In genomic region chr11:35943294-35943693, GRCh38 we compare ENCODE assay signal across 8 cellular contexts. TPM values are rescaled to one million over a fixed set of nuclear protein-coding genes. Genes with fewer than 3 reads are reported as not detected.
A peak's percentile ranks its signal among the peaks of the same experiment; 100 is the strongest.
DNase-seq lines count a peak whose midpoint lies in the region; ATAC-seq, FAIRE-seq and TF ChIP-seq lines count a peak whose summit lies in the region.

No MANE protein-coding gene starts in this region.

- peaks cover 5% of the 10 kb centered on the region for H3K27me3 Mint-ChIP-seq in Caco-2 (ENCODE audit: insufficient read depth, unreplicated experiment)

- intact Hi-C loops in Caco-2 (cut with micrococcal nuclease; ENCODE audit: unreplicated experiment) = loop anchor here (1.0 kb wide), 1 partner anchor 324 kb away; no protein-coding TSS in a partner anchor
- intact Hi-C loops in Panc1 (cut with micrococcal nuclease; ENCODE audit: unreplicated experiment) = loop anchor here (10.0 kb wide), 1 partner anchor 118 kb away; no protein-coding TSS in a partner anchor
- intact Hi-C loops in endothelial cell of umbilical vein (cut with micrococcal nuclease) = loop anchor here (2.0 kb wide), 1 partner anchor 20 kb away; no protein-coding TSS in a partner anchor

- no peak overlapping the region for H3K4ac ChIP-seq in trophoblast cell (ENCODE audit: low read depth, low read length)

- H3K4me1 ChIP-seq in Caco-2 (0 out of 2 replicates have a peak, but pooled peaks cover 7% of the 10 kb centered on the region), Panc1 (ENCODE audit: control insufficient read depth, insufficient read depth, low read length) (peaks cover 29% of the 10 kb centered on the region), endothelial cell of umbilical vein (ENCODE audit: control insufficient read depth, extremely low read depth, insufficient read depth, low read length) (peaks cover 18% of the 10 kb centered on the region), trophoblast cell (ENCODE audit: control insufficient read depth in 1 of 2, insufficient read depth in 2 of 2, low read length in 2 of 2) (peaks cover 7 to 10% of the 10 kb centered on the region in 2 experiments)

- ATAC-seq in Panc1 = no peak
- ATAC-seq in GM18505 (IDR thresholded peaks at IDR 0.05; ENCODE audit: unreplicated experiment) = no peak

- no peak overlapping the region for H2AK5ac ChIP-seq in trophoblast cell (ENCODE audit: low read length)

- in situ Hi-C loops in Panc1 (cut with HindIII; ENCODE audit: low pct_unique_long_range_greater_than_20kb, low sequenced_read_pairs) = no loop called here

- H3K4me2 ChIP-seq in endothelial cell of umbilical vein (ENCODE audit: insufficient read depth, low read length) (peak overlapping the region; percentile 88), trophoblast cell (ENCODE audit: low read length) (peak overlapping the region; percentile 73)

- no peaks in the 10 kb centered on the region for H3K9me3 ChIP-seq in Caco-2
- H3K9me3 ChIP-seq in Panc1 (ENCODE audit: control insufficient read depth, insufficient read depth, low read depth, low read length) = no peaks in the 10 kb centered on the region
- no peaks in the 10 kb centered on the region for H3K9me3 ChIP-seq in endothelial cell of umbilical vein (replicated peaks; ENCODE audit: control insufficient read depth, insufficient read depth, low read length)
- H3K9me3 ChIP-seq in trophoblast cell (ENCODE audit: insufficient read depth, low read depth, low read length) = no peaks in the 10 kb centered on the region

- whole genome bisulfite sequencing in trophoblast cell (ENCODE audit: extremely low coverage, insufficient coverage, insufficient read length) = no CpG with 5 or more reads among the region's 9 CpGs

- H3K4me3 ChIP-seq in Caco-2 (ENCODE audit: low read depth, low read length) (peak overlapping the region; percentile 60), Panc1 (ENCODE audit: low read depth in 2 of 2, low read length in 2 of 2) (peak overlapping the region; percentile 59 to 85), endothelial cell of umbilical vein (replicated peaks in 1 of 3; ENCODE audit: insufficient read depth in 1 of 3, low read depth in 1 of 3, low read length in 3 of 3) (peak overlapping the region; percentile 21 to 68 (median 62)), trophoblast cell (ENCODE audit: low read depth, low read length) (no peak overlapping the region)

- no peak overlapping the region for H3K18ac ChIP-seq in trophoblast cell (ENCODE audit: low read length)

- DNase-seq in Caco-2 (no peak), Panc1 (ENCODE audit: low read depth, low spot score) (no peak), endothelial cell of umbilical vein (ENCODE audit: low read depth, low spot score) (no peak), trophoblast cell (no peak), MV-4-11 (lab: John Stamatoyannopoulos, UW) (no peak), NCI-H128 (lab: John Stamatoyannopoulos, UW; ENCODE audit: unreplicated experiment) (no peak)
- no peak for DNase-seq in stimulated activated CD4-positive, alpha-beta T cell treated with anti-CD3 and anti-CD28 coated beads, Interleukin-4, amount 100 ng/mL, for 1 hour

- no peak overlapping the region for H2BK12ac ChIP-seq in trophoblast cell (ENCODE audit: low read length)

- H3K4me1 Mint-ChIP-seq in Caco-2 (ENCODE audit: low read depth, unreplicated experiment) = no peaks in the 10 kb centered on the region

- H3K9me1 ChIP-seq in endothelial cell of umbilical vein (replicated peaks; ENCODE audit: control insufficient read depth, extremely low read depth, insufficient read depth, low read length) = no peaks in the 10 kb centered on the region

- H3K14ac ChIP-seq in trophoblast cell (ENCODE audit: low read length) = no peak overlapping the region

- H2BK5ac ChIP-seq in trophoblast cell (ENCODE audit: low read depth, low read length, poor library complexity) = no peak overlapping the region

- H4K12ac ChIP-seq in trophoblast cell (ENCODE audit: low read depth, low read length) = no peak overlapping the region

- H4K91ac ChIP-seq in trophoblast cell (ENCODE audit: low read depth, low read length) = peak overlapping the region; percentile 88

- no peaks in the 10 kb centered on the region for H4K20me1 ChIP-seq in endothelial cell of umbilical vein (replicated peaks; ENCODE audit: control insufficient read depth, extremely low read depth, insufficient read depth, low read length)

- H3K27me3 ChIP-seq in Caco-2 (replicated peaks; ENCODE audit: control insufficient read depth, insufficient read depth, low read length) (no peaks in the 10 kb centered on the region), Panc1 (ENCODE audit: control insufficient read depth, insufficient read depth, low read length) (no peaks in the 10 kb centered on the region), endothelial cell of umbilical vein (ENCODE audit: control insufficient read depth in 2 of 2, insufficient read depth in 2 of 2, low read length in 2 of 2) (no peaks in the 10 kb centered on the region), trophoblast cell (ENCODE audit: insufficient read depth, low read length) (no peaks in the 10 kb centered on the region)

- no peaks in the 10 kb centered on the region for H3K36me3 Mint-ChIP-seq in Caco-2 (ENCODE audit: insufficient read depth, unreplicated experiment)

- H3K9ac ChIP-seq in endothelial cell of umbilical vein (replicated peaks; ENCODE audit: extremely low read depth, insufficient read depth, low read length) (peak overlapping the region; percentile 83), trophoblast cell (ENCODE audit: low read length) (no peak overlapping the region)

- no peaks in the 10 kb centered on the region for H3K9me3 Mint-ChIP-seq in Caco-2 (ENCODE audit: unreplicated experiment)

- peaks cover 33% of the 10 kb centered on the region for H3K79me2 ChIP-seq in endothelial cell of umbilical vein (ENCODE audit: control insufficient read depth, insufficient read depth, low read length)
- H3K79me2 ChIP-seq in trophoblast cell (ENCODE audit: control insufficient read depth, insufficient read depth, low read length, poor library complexity) = peaks cover 8% of the 10 kb centered on the region

- peak overlapping the region; percentile 78 for H3K27ac Mint-ChIP-seq in Caco-2 (ENCODE audit: unreplicated experiment)

- TF ChIP-seq POLR2A in endothelial cell of umbilical vein (IDR thresholded peaks at IDR 0.05; ENCODE audit: low read depth, low read length) = no peak
- TF ChIP-seq POLR2A in GM18505 (IDR thresholded peaks at IDR 0.05; ENCODE audit: borderline replicate concordance, extremely low read depth, insufficient read depth, insufficient read length) = no peak

- CTCF ChIA-PET in Caco-2 (lab: Charles Lee) (no interaction called here), Panc1 (lab: Charles Lee) (no interaction called here), endothelial cell of umbilical vein (lab: Charles Lee) (interaction anchor here (7.1 kb wide), 1 partner anchor 121 kb away, joined by 47 read pairs; no protein-coding TSS in a partner anchor)

- H4K8ac ChIP-seq in trophoblast cell (ENCODE audit: low read depth, low read length) = peak overlapping the region; percentile 93

- peaks cover 8% of the 10 kb centered on the region for H3K79me1 ChIP-seq in trophoblast cell (ENCODE audit: low read length)

- dilution Hi-C loops in endothelial cell of umbilical vein (cut with MboI; ENCODE audit: extremely low pct_ligation_motif_present, low sequenced_read_pairs) = no loop called here

- H2AFZ ChIP-seq in endothelial cell of umbilical vein (ENCODE audit: low read depth, low read length) (peak overlapping the region; percentile 92), trophoblast cell (ENCODE audit: insufficient read depth, low read length, poor library complexity) (peak overlapping the region; percentile 91)

- POLR2A ChIA-PET in Caco-2 (lab: Charles Lee) = no interaction called here
- POLR2A ChIA-PET in Panc1 (lab: Charles Lee) = no interaction called here
- POLR2A ChIA-PET in endothelial cell of umbilical vein (lab: Charles Lee) = no interaction called here

- TF ChIP-seq CTCF in Caco-2 (IDR thresholded peaks at IDR 0.05; ENCODE audit: insufficient read depth in 1 of 2, low read depth in 1 of 2, low read length in 1 of 2, severe bottlenecking in 1 of 2, unreplicated experiment in 1 of 2) (no peak), Panc1 (IDR thresholded peaks at IDR 0.05) (no peak), endothelial cell of umbilical vein (IDR thresholded peaks at IDR 0.05; ENCODE audit: extremely low read depth in 1 of 2, insufficient read depth in 1 of 2, low read depth in 1 of 2, low read length in 2 of 2) (no peak)

- H3K27ac ChIP-seq in Panc1 (ENCODE audit: low read length) = peak overlapping the region; percentile 93
- peak overlapping the region; percentile 45 for H3K27ac ChIP-seq in endothelial cell of umbilical vein (ENCODE audit: insufficient read depth, low read depth, low read length)
- H3K27ac ChIP-seq in trophoblast cell (ENCODE audit: low read depth, low read length) = peak overlapping the region; percentile 22

- H3K36me3 ChIP-seq in Caco-2 (ENCODE audit: control insufficient read depth, insufficient read depth, low read length) (no peaks in the 10 kb centered on the region), Panc1 (ENCODE audit: control insufficient read depth, insufficient read depth, low read length) (no peaks in the 10 kb centered on the region), endothelial cell of umbilical vein (ENCODE audit: control insufficient read depth in 2 of 2, extremely low read depth in 1 of 2, insufficient read depth in 2 of 2, low read length in 2 of 2) (no peaks in the 10 kb centered on the region), trophoblast cell (ENCODE audit: control insufficient read depth in 1 of 2, insufficient read depth in 2 of 2, low read length in 2 of 2) (no peaks in the 10 kb centered on the region)

- no peak overlapping the region for H3K23ac ChIP-seq in trophoblast cell (ENCODE audit: low read length)

- no TSS peak for BruUV-seq in Caco-2 (replicated peaks; lab: Mats Ljungman, UMichigan)
- no TSS peak for BruUV-seq in Panc1 (replicated peaks; lab: Mats Ljungman, UMichigan)
- TSS peak; percentile 14 for BruUV-seq in endothelial cell of umbilical vein (replicated peaks; lab: Mats Ljungman, UMichigan)

- H2BK120ac ChIP-seq in trophoblast cell (ENCODE audit: insufficient read depth, low read length, poor library complexity) = no peak overlapping the region

- peak; percentile 71 for FAIRE-seq in endothelial cell of umbilical vein (lab: Jason Lieb, UNC)

- H3K4me3 Mint-ChIP-seq in Caco-2 (ENCODE audit: unreplicated experiment) = peak overlapping the region; percentile 79

RNA-seq across cellular contexts. Expression of gene LDLRAD3, which starts 0.6 kb away (rescaled TPM):
- total RNA-seq in Caco-2 (2022) (9.9 and 11.8 TPM in 2 replicates), Panc1 (2021; ENCODE audit: unreplicated experiment) (28.1 TPM), endothelial cell of umbilical vein (19.9 and 25.1 TPM in 2 replicates)
- 21.1 TPM for polyA plus RNA-seq in Panc1 (2012; ENCODE audit: insufficient read length)
- polyA plus RNA-seq in endothelial cell of umbilical vein = 17.9 and 18.7 TPM in 2 replicates
- polyA plus RNA-seq in endothelial cell of umbilical vein (2011; cell fraction: cytosol; rRNA removed) = 12.0 and 12.8 TPM in 2 replicates
- polyA plus RNA-seq in endothelial cell of umbilical vein (2011; cell fraction: nucleus; rRNA removed) = 7.4 and 7.5 TPM in 2 replicates
- polyA plus RNA-seq in endothelial cell of umbilical vein (2012) = 15.8 and 17.4 TPM in 2 replicates
- polyA minus RNA-seq in endothelial cell of umbilical vein = 15.3 and 20.7 TPM in 2 replicates
- 15.7 TPM for polyA minus RNA-seq in endothelial cell of umbilical vein (2011; cell fraction: cytosol; rRNA and poly(A)+ RNA removed)
- 12.9 and 17.0 TPM in 2 replicates for polyA minus RNA-seq in endothelial cell of umbilical vein (2011; cell fraction: nucleus; rRNA and poly(A)+ RNA removed)
- 12.0 and 12.4 TPM in 2 replicates for polyA plus RNA-seq in trophoblast cell (2013)

Comparison
In these comparisons a context has a peak if more than half of its experiments do, and no peak if none do; other contexts are left out.
1. H3K27ac ChIP-seq: peak in every context shown above with its lines; median percentile 93 in Panc1; 45 in endothelial cell of umbilical vein; 22 in trophoblast cell.